In the genomic region with DNA sequence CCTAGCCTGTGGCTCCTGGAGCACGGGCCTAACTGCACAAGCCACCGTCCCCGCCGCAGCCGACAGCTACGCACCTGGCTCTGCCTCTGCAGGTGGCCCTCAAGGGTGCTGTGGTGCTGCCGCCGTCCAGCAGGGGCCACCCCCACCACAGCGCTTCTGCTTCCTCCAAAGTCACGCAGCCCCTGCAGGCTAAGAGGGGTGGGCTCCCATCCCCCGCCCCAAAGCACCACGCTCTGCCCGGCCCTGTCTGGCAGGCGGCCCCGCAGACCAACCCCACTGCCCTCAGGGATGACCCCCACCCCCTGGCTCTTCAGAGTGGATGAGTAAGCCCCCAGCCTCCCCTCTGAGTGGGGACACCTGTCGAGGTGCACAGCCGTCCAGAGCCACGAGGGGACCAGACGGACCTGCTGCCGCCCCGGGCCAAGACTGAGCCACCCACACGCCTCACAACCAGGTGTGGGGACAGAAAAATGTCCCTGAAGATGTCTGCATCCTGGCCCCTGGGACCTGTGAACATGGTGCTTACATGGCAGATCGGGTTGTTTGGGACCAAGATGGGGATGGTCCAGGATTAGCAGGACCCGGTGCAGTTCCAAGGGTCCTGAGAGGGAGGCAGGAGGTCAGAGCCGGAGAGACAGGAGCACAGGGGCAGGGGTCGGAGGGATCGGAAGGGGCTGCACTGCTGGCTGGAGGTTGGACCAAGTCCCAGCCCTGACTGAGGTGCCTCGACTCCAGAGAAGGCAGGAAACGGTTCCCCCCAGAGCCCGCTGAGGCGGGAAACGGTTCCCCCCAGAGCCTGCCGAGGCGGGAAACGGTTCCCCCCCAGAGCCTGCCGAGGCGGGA, we compare ENCODE assay signal across 2 cellular contexts.
TF ChIP-seq lines count a peak whose summit lies in the region.

No MANE protein-coding gene starts in this region.

TF ChIP-seq in HEK293, 187 proteins besides CTCF, POLR2A, EP300 and RAD21:
- TF ChIP-seq GLIS2 (tag by site-specific recombination; IDR thresholded peaks at IDR 0.05) (peak; percentile 13; the same call in 1 of the 2 replicates), ZNF302 (tag by site-specific recombination; IDR thresholded peaks at IDR 0.05; ENCODE audit: low read depth) (no peak)

TF ChIP-seq in GM12878, 131 proteins besides CTCF, POLR2A, EP300 and RAD21:
- no peak for TF ChIP-seq MTA3 (IDR thresholded peaks at IDR 0.05; ENCODE audit: borderline replicate concordance, low read length)
- TF ChIP-seq, protein P1, sequence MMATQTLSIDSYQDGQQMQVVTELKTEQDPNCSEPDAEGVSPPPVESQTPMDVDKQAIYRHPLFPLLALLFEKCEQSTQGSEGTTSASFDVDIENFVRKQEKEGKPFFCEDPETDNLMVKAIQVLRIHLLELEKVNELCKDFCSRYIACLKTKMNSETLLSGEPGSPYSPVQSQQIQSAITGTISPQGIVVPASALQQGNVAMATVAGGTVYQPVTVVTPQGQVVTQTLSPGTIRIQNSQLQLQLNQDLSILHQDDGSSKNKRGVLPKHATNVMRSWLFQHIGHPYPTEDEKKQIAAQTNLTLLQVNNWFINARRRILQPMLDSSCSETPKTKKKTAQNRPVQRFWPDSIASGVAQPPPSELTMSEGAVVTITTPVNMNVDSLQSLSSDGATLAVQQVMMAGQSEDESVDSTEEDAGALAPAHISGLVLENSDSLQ (IDR thresholded peaks at IDR 0.05), result no peak
- TF ChIP-seq ZBED1 (IDR thresholded peaks at IDR 0.05; ENCODE audit: borderline replicate concordance), result no peak
- TF ChIP-seq SREBF1 (IDR thresholded peaks at IDR 0.05; ENCODE audit: low read length), result no peak
- no peak for TF ChIP-seq MEF2B (IDR thresholded peaks at IDR 0.05; ENCODE audit: partially characterized antibody, poor library complexity, severe bottlenecking)
- TF ChIP-seq NBN (IDR thresholded peaks at IDR 0.05), result no peak
- TF ChIP-seq RBBP5 (conservative IDR thresholded peaks at IDR 0.05), result no peak
- no peak for TF ChIP-seq ZSCAN29 (IDR thresholded peaks at IDR 0.05)
- no peak for TF ChIP-seq SREBF2 (IDR thresholded peaks at IDR 0.05; ENCODE audit: low read length)
- no peak for TF ChIP-seq FOXK2 (IDR thresholded peaks at IDR 0.05)
- no peak for TF ChIP-seq RAD51 (IDR thresholded peaks at IDR 0.05)
TF ChIP-seq in GM12878: peak in this region for 0.
